ENCODE assay signal across 1 cellular context in genomic region chr10:51063659-51064535, GRCh38.
TF ChIP-seq lines count a peak whose summit lies in the region.

No MANE protein-coding gene starts in this region.

TF ChIP-seq in WTC11, 78 proteins besides CTCF, POLR2A, EP300 and RAD21 (continued from another document):
- TF ChIP-seq ZNF532 (CRISPR knock-in tag; IDR thresholded peaks at IDR 0.05; ENCODE audit: borderline replicate concordance), result no peak
- no peak for TF ChIP-seq ZNF396 (CRISPR knock-in tag; IDR thresholded peaks at IDR 0.05; ENCODE audit: borderline replicate concordance)
- TF ChIP-seq ZNF317 (CRISPR knock-in tag; IDR thresholded peaks at IDR 0.05; ENCODE audit: borderline replicate concordance, low read depth), result no peak
